Comparison of ENCODE assay signal across 9 cellular contexts in the genomic region with DNA sequence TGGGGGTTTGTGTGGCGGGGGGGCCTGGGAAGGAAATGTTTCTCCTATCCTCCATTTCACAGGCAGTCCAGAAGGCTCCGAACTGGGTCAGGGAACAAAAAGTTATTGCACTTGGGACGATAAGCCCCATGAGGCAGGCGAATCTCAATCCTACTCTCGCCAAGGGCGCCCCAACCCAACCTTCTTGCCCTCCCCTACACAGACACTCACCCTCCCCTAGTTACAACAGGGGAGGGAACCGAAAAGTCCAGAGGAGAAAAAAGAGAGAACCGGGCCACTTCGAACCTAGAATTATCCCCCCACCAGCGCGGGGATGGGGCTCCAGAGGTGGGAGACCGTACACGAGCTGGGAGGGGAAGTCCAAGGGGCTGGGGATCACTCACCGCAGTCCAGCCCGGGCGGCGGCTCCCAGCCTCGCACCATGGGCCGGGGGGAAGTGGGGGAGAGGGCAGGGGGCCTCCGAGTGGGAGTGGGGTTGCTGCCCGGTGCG. TPM values are rescaled to one million over a fixed set of nuclear protein-coding genes. Genes with fewer than 3 reads are reported as not detected.
DNase-seq lines count a peak whose midpoint lies in the region; ATAC-seq, FAIRE-seq and TF ChIP-seq lines count a peak whose summit lies in the region.
"Had no signal": no experiment of that assay in that cellular context is flagged by ENCODE, and none has a peak within 500 bp of the region (broad histone marks: within the 10 kb centered on the region; RNA-seq: fewer than 3 reads in every experiment).

No MANE protein-coding gene starts in this region.

- TF ChIP-seq CTCF in fibroblast of villous mesenchyme (IDR thresholded peaks at IDR 0.05; ENCODE audit: insufficient read depth, low read depth, low read length): no peak
- TF ChIP-seq CTCF in ovary (IDR thresholded peaks at IDR 0.05): no peak

- H3K9me3 ChIP-seq in ovary: no peaks in the 10 kb centered on the region

- no peak for FAIRE-seq in HTR-8/SVneo (lab: Jason Lieb, UNC)

- H3K4me3 ChIP-seq in fibroblast of villous mesenchyme (ENCODE audit: low read depth, low read length) (peak overlapping the region; percentile 93), ovary (peak overlapping the region; percentile 96)

- peaks cover 6% of the 10 kb centered on the region for H3K27me3 Mint-ChIP-seq in activated naive CD4-positive, alpha-beta T cell treated with anti-CD3 and anti-CD28 coated beads, Interleukin-2, amount 10 ng/mL, durations not matched to agents 7 days and 5 days
- no peaks in the 10 kb centered on the region for H3K27me3 Mint-ChIP-seq in T-helper 2 cell treated with Interferon-gamma antibody and Interleukin-4, amounts not matched to agents 5 μg/mL and 100 μg/mL, for 36 hours (ENCODE audit: low read depth)

- CTCF ChIA-PET in activated naive CD4-positive, alpha-beta T cell treated with anti-CD3 and anti-CD28 coated beads, Interleukin-2, amount 10 ng/mL, durations not matched to agents 7 days and 5 days (lab: Charles Lee): interaction anchor here (1.3 to 2.5 kb wide), 7 partner anchors 9 to 274 kb away, joined by 4 to 16 read pairs (median 5); a partner anchor contains a TSS

- intact Hi-C loops in ovary (cut with DNase I): no loop called here

- H3K4me1 Mint-ChIP-seq in activated naive CD4-positive, alpha-beta T cell treated with anti-CD3 and anti-CD28 coated beads, Interleukin-2, amount 10 ng/mL, durations not matched to agents 7 days and 5 days: peaks cover 30% of the 10 kb centered on the region
- peaks cover 19% of the 10 kb centered on the region for H3K4me1 Mint-ChIP-seq in T-helper 2 cell treated with Interferon-gamma antibody and Interleukin-4, amounts not matched to agents 5 μg/mL and 100 μg/mL, for 36 hours (ENCODE audit: low read depth)

- peak; percentile 23 for ATAC-seq in HG03066 (IDR thresholded peaks at IDR 0.05; ENCODE audit: low read depth, unreplicated experiment)

- no peak for TF ChIP-seq POLR2A in ovary (IDR thresholded peaks at IDR 0.05)

- no peak for TF ChIP-seq EP300 in ovary (IDR thresholded peaks at IDR 0.05)

- no peaks in the 10 kb centered on the region for H3K9me3 Mint-ChIP-seq in activated naive CD4-positive, alpha-beta T cell treated with anti-CD3 and anti-CD28 coated beads, Interleukin-2, amount 10 ng/mL, durations not matched to agents 7 days and 5 days
- H3K9me3 Mint-ChIP-seq in T-helper 2 cell treated with Interferon-gamma antibody and Interleukin-4, amounts not matched to agents 5 μg/mL and 100 μg/mL, for 36 hours: no peaks in the 10 kb centered on the region

- peak overlapping the region; percentile 92 for H3K27ac Mint-ChIP-seq in activated naive CD4-positive, alpha-beta T cell treated with anti-CD3 and anti-CD28 coated beads, Interleukin-2, amount 10 ng/mL, durations not matched to agents 7 days and 5 days
- peak overlapping the region; percentile 87 for H3K27ac Mint-ChIP-seq in T-helper 2 cell treated with Interferon-gamma antibody and Interleukin-4, amounts not matched to agents 5 μg/mL and 100 μg/mL, for 36 hours

- peaks cover 5% of the 10 kb centered on the region for H3K36me3 Mint-ChIP-seq in activated naive CD4-positive, alpha-beta T cell treated with anti-CD3 and anti-CD28 coated beads, Interleukin-2, amount 10 ng/mL, durations not matched to agents 7 days and 5 days
- peaks cover 2% of the 10 kb centered on the region for H3K36me3 Mint-ChIP-seq in T-helper 2 cell treated with Interferon-gamma antibody and Interleukin-4, amounts not matched to agents 5 μg/mL and 100 μg/mL, for 36 hours (ENCODE audit: low read depth)

- WGBS in ovary, 3 donors: 0 to 1% (median 1%) methylated on average over 16 to 22 of the region's 22 CpGs

- H3K36me3 ChIP-seq in ovary: no peaks in the 10 kb centered on the region

- H3K27ac ChIP-seq in ovary: peak overlapping the region; percentile 91 to 94

- H3K27me3 ChIP-seq in ovary: no peaks in the 10 kb centered on the region

- no peak for DNase-seq in activated naive CD4-positive, alpha-beta T cell treated with anti-CD3 and anti-CD28 coated beads, Interleukin-2, amount 10 ng/mL, durations not matched to agents 7 days and 5 days
- DNase-seq in activated naive CD4-positive, alpha-beta T cell treated with anti-CD3 and anti-CD28 coated beads, Interleukin-2, amount 50 U/mL, for 16 hours: no peak
- no peak for DNase-seq in T-helper 2 cell treated with Interferon-gamma antibody and Interleukin-4, amounts not matched to agents 5 μg/mL and 100 μg/mL, for 36 hours (ENCODE audit: low spot score)
- DNase-seq in fibroblast of villous mesenchyme (ENCODE audit: low read depth) (no peak), ovary (no peak), SIG-M5 treated with dmso at 0.1 percent for 504 hours (lab: John Stamatoyannopoulos, UW; ENCODE audit: unreplicated experiment) (no peak), HTR-8/SVneo (ENCODE audit: insufficient read length, low spot score) (no peak)

- no peaks in the 10 kb centered on the region for H3K4me1 ChIP-seq in ovary (ENCODE audit: insufficient read depth)

- H3K4me3 Mint-ChIP-seq in activated naive CD4-positive, alpha-beta T cell treated with anti-CD3 and anti-CD28 coated beads, Interleukin-2, amount 10 ng/mL, durations not matched to agents 7 days and 5 days: peak overlapping the region; percentile 98
- peak overlapping the region; percentile 98 for H3K4me3 Mint-ChIP-seq in T-helper 2 cell treated with Interferon-gamma antibody and Interleukin-4, amounts not matched to agents 5 μg/mL and 100 μg/mL, for 36 hours

RNA-seq across cellular contexts. Expression of a gene that starts 0.4 kb away (rescaled TPM):
- total RNA-seq in fibroblast of villous mesenchyme (4.2 and 6.0 TPM in 2 replicates), ovary (10 to 100 TPM in 5 of 7 donors, 1 to 10 TPM in 2; 5.9 to 22.8 (median 13.4) TPM)
- 10 to 100 TPM in 1 of 2 donors, 1 to 10 TPM in 1; 7.6 to 23.7 TPM for polyA plus RNA-seq in ovary

RNA-seq across cellular contexts. Expression of a gene that starts 17.1 kb away (rescaled TPM):
- total RNA-seq in fibroblast of villous mesenchyme (3.0 and 5.8 TPM in 2 replicates), ovary (10 to 100 TPM in 5 of 7 donors, 1 to 10 TPM in 2; 6.8 to 26.4 (median 21.2) TPM)
- 10 to 100 TPM; 10.7 to 17.3 TPM for polyA plus RNA-seq in ovary

RNA-seq across cellular contexts. Expression of a gene that starts 21.1 kb away (rescaled TPM):
- 17.7 and 20.7 TPM in 2 replicates for total RNA-seq in fibroblast of villous mesenchyme
- 10 to 100 TPM; 17.0 to 38.7 (median 29.1) TPM for total RNA-seq in ovary
- polyA plus RNA-seq in ovary: 10 to 100 TPM; 31.7 to 36.0 TPM

RNA-seq across cellular contexts. Expression of a gene that starts 35.7 kb away (rescaled TPM):
- total RNA-seq in fibroblast of villous mesenchyme: 51.2 and 75.1 TPM in 2 replicates
- total RNA-seq in ovary: 100 to 1,000 TPM in 5 of 7 donors, 10 to 100 TPM in 2; 37.2 to 164 (median 136) TPM
- 100 to 1,000 TPM in 1 of 2 donors, 10 to 100 TPM in 1; 93.4 to 117 TPM for polyA plus RNA-seq in ovary

RNA-seq across cellular contexts. Expression of a gene that starts 47.8 kb away (rescaled TPM):
- total RNA-seq in fibroblast of villous mesenchyme: not detected in 2 replicates
- total RNA-seq in ovary: not detected
- not detected for polyA plus RNA-seq in ovary
- total RNA-seq: lung microvascular endothelial cell had no signal
